In genomic region chr20:10096790-10097189, GRCh38 we compare ENCODE assay signal across 29 cellular contexts.
"Had no signal": no experiment of that assay in that cellular context is flagged by ENCODE, and none has a peak within 500 bp of the region (broad histone marks: within the 10 kb centered on the region; RNA-seq: fewer than 3 reads in every experiment).

No MANE protein-coding gene starts in this region.

- H3K36me3 Mint-ChIP-seq: stimulated activated effector memory CD8-positive, alpha-beta T cell treated with anti-CD3 and anti-CD28 coated beads, Interleukin-12 subunit alpha, Interleukin-12 subunit beta, amount 100 ng/mL, for 72 hours; stimulated activated memory B cell treated with anti-CD40 and anti-IgM and Interleukin-4, amounts not matched to agents 10 μg/mL and 1 μg/mL and 100 μg/mL, for 72 hours; stimulated activated naive B cell treated with anti-CD40 and anti-IgM and Interleukin-4, amounts not matched to agents 10 μg/mL and 1 μg/mL and 100 μg/mL, for 72 hours; type B pancreatic cell had no signal

- H3K36me3 ChIP-seq: stomach, suprapubic skin, thoracic aorta, thyroid gland, tibial artery, tibial nerve, transverse colon, upper lobe of left lung, upper lobe of right lung, uterus, vagina had no signal

- DNase-seq: stimulated activated CD4-positive, alpha-beta T cell treated with anti-CD3 and anti-CD28 coated beads, Interleukin-2, amount 100 ng/mL, for 48 hours; stimulated activated CD4-positive, alpha-beta T cell treated with anti-CD3 and anti-CD28 coated beads, Interleukin-4, amount 100 ng/mL, for 1 hour; stimulated activated CD4-positive, alpha-beta T cell treated with anti-CD3 and anti-CD28 coated beads, Interleukin-4, amount 100 ng/mL, for 24 hours; stimulated activated CD4-positive, alpha-beta T cell treated with anti-CD3 and anti-CD28 coated beads, Interleukin-4, amount 100 ng/mL, for 4 hours; stimulated activated CD8-positive, alpha-beta memory T cell treated with anti-CD3 and anti-CD28 coated beads, Interleukin-4, amount 100 ng/mL, for 48 hours; stimulated activated naive B cell treated with anti-CD40 and anti-IgM and Interleukin-4, amounts not matched to agents 10 μg/mL and 1 μg/mL and 100 μg/mL, for 72 hours; stimulated activated naive CD4-positive, alpha-beta T cell; stimulated activated naive CD4-positive, alpha-beta T cell treated with Interleukin-2 at 50 U/mL for 16 hours; stimulated activated naive CD8-positive, alpha-beta T cell treated with anti-CD3 and anti-CD28 coated beads, Interleukin-15, amount 100 ng/mL, for 72 hours; stimulated activated naive CD8-positive, alpha-beta T cell treated with anti-CD3 and anti-CD28 coated beads, Interleukin-15, Interleukin-2, amounts not matched to agents 100 U/mL and 50 U/mL, for 24 hours; stomach; substantia nigra; testis; thyroid gland; tibial artery; transverse colon; trophoblast cell; upper lobe of left lung; upper lobe of right lung; uterus had no signal

- H3K27ac ChIP-seq: stomach, suprapubic skin, testis, thoracic aorta, thyroid gland, tibial artery, tibial nerve, transverse colon, upper lobe of left lung, upper lobe of right lung, uterus, vagina had no signal

- H3K4me3 Mint-ChIP-seq: stimulated activated effector memory CD8-positive, alpha-beta T cell treated with anti-CD3 and anti-CD28 coated beads, Interleukin-12 subunit alpha, Interleukin-12 subunit beta, amount 100 ng/mL, for 72 hours; stimulated activated memory B cell treated with anti-CD40 and anti-IgM and Interleukin-4, amounts not matched to agents 10 μg/mL and 1 μg/mL and 100 μg/mL, for 72 hours; stimulated activated naive B cell treated with anti-CD40 and anti-IgM and Interleukin-4, amounts not matched to agents 10 μg/mL and 1 μg/mL and 100 μg/mL, for 72 hours; stimulated activated naive CD8-positive, alpha-beta T cell treated with anti-CD3 and anti-CD28 coated beads, Interleukin-15, amount 100 ng/mL, for 72 hours; stimulated activated naive CD8-positive, alpha-beta T cell treated with anti-CD3 and anti-CD28 coated beads, Interleukin-15, Interleukin-2, amounts not matched to agents 100 ng/mL and 50 ng/mL, for 24 hours; type B pancreatic cell had no signal

- H3K9me3 Mint-ChIP-seq: stimulated activated effector memory CD8-positive, alpha-beta T cell treated with anti-CD3 and anti-CD28 coated beads, Interleukin-12 subunit alpha, Interleukin-12 subunit beta, amount 100 ng/mL, for 72 hours; stimulated activated naive CD8-positive, alpha-beta T cell treated with anti-CD3 and anti-CD28 coated beads, Interleukin-15, Interleukin-2, amounts not matched to agents 100 ng/mL and 50 ng/mL, for 24 hours; type B pancreatic cell had no signal

- H3K27ac Mint-ChIP-seq: stimulated activated effector memory CD8-positive, alpha-beta T cell treated with anti-CD3 and anti-CD28 coated beads, Interleukin-12 subunit alpha, Interleukin-12 subunit beta, amount 100 ng/mL, for 72 hours; stimulated activated memory B cell treated with anti-CD40 and anti-IgM and Interleukin-4, amounts not matched to agents 10 μg/mL and 1 μg/mL and 100 μg/mL, for 72 hours; stimulated activated naive B cell treated with anti-CD40 and anti-IgM and Interleukin-4, amounts not matched to agents 10 μg/mL and 1 μg/mL and 100 μg/mL, for 72 hours; stimulated activated naive CD8-positive, alpha-beta T cell treated with anti-CD3 and anti-CD28 coated beads, Interleukin-15, amount 100 ng/mL, for 72 hours; stimulated activated naive CD8-positive, alpha-beta T cell treated with anti-CD3 and anti-CD28 coated beads, Interleukin-15, Interleukin-2, amounts not matched to agents 100 ng/mL and 50 ng/mL, for 24 hours; type B pancreatic cell had no signal

- H3K9me3 ChIP-seq: stomach, suprapubic skin, testis, thoracic aorta, thyroid gland, tibial artery, tibial nerve, transverse colon, upper lobe of left lung, upper lobe of right lung, uterus, vagina had no signal

- FAIRE-seq: urothelium cell line had no signal

- H3K4me1 ChIP-seq: stomach, testis, thyroid gland, tibial artery, tibial nerve, transverse colon, upper lobe of left lung, upper lobe of right lung, uterus, vagina had no signal

- ATAC-seq: stimulated activated effector memory CD8-positive, alpha-beta T cell treated with anti-CD3 and anti-CD28 coated beads, Interleukin-12 subunit alpha, Interleukin-12 subunit beta, amount 100 ng/mL, for 72 hours; stimulated activated memory B cell treated with anti-CD40 and anti-IgM and Interleukin-4, amounts not matched to agents 10 μg/mL and 1 μg/mL and 100 μg/mL, for 72 hours; stimulated activated naive B cell treated with anti-CD40 and anti-IgM and Interleukin-4, amounts not matched to agents 10 μg/mL and 1 μg/mL and 100 μg/mL, for 72 hours; stimulated activated naive CD8-positive, alpha-beta T cell treated with anti-CD3 and anti-CD28 coated beads, Interleukin-15, amount 100 ng/mL, for 72 hours; stimulated activated naive CD8-positive, alpha-beta T cell treated with anti-CD3 and anti-CD28 coated beads, Interleukin-15, Interleukin-2, amounts not matched to agents 100 U/mL and 50 U/mL, for 24 hours; upper lobe of right lung had no signal

- H3K4me1 Mint-ChIP-seq: stimulated activated effector memory CD8-positive, alpha-beta T cell treated with anti-CD3 and anti-CD28 coated beads, Interleukin-12 subunit alpha, Interleukin-12 subunit beta, amount 100 ng/mL, for 72 hours; stimulated activated memory B cell treated with anti-CD40 and anti-IgM and Interleukin-4, amounts not matched to agents 10 μg/mL and 1 μg/mL and 100 μg/mL, for 72 hours; stimulated activated naive B cell treated with anti-CD40 and anti-IgM and Interleukin-4, amounts not matched to agents 10 μg/mL and 1 μg/mL and 100 μg/mL, for 72 hours; stimulated activated naive CD8-positive, alpha-beta T cell treated with anti-CD3 and anti-CD28 coated beads, Interleukin-15, amount 100 ng/mL, for 72 hours had no signal

- H3K27me3 Mint-ChIP-seq: type B pancreatic cell had no signal

- H3K4me3 ChIP-seq: stomach, suprapubic skin, testis, thoracic aorta, thyroid gland, tibial artery, tibial nerve, transverse colon, upper lobe of left lung, upper lobe of right lung, uterus, vagina had no signal

- H3K27me3 ChIP-seq: stomach, suprapubic skin, testis, thyroid gland, tibial artery, tibial nerve, transverse colon, upper lobe of left lung, upper lobe of right lung, uterus, vagina had no signal
